Comparison of ENCODE assay signal across 36 cellular contexts in the genomic region with DNA sequence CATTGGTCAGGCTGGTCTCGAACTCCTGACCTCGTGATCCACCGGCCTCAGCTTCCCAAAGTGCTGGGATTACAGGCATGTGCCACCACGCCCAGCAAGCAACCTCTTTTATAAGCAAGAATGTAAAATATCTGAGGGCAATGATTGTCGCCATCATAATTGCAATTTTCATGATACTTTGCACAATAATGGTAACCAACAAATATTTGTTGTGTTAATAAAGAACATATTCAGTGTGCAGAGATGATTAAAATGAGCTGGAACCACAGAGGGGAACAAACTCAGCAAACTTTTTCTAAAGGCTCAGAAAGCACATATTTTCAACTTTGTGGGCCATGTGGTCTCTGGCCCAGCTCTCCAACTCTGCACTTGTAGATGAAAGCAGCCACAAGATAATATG.
"Had no signal": no experiment of that assay in that cellular context is flagged by ENCODE, and none has a peak within 500 bp of the region (broad histone marks: within the 10 kb centered on the region; RNA-seq: fewer than 3 reads in every experiment).

No MANE protein-coding gene starts in this region.

- H3K9me3 Mint-ChIP-seq: activated B cell treated with CpG ODN at 0.5 μM for 24 hours; activated CD4-positive, alpha-beta memory T cell treated with anti-CD3 and anti-CD28 coated beads, Interleukin-2, amount 10 ng/mL, durations not matched to agents 7 days and 5 days; activated CD4-positive, alpha-beta T cell treated with anti-CD3 and anti-CD28 coated beads, Interleukin-2, amount 10 ng/mL, durations not matched to agents 7 days and 5 days; activated naive CD4-positive, alpha-beta T cell treated with anti-CD3 and anti-CD28 coated beads, Interleukin-2, amount 10 ng/mL, durations not matched to agents 7 days and 5 days; activated naive CD4-positive, alpha-beta T cell treated with anti-CD3 and anti-CD28 coated beads, Interleukin-2, amount 50 U/mL, for 24 hours; activated T-cell treated with anti-CD3 and anti-CD28 coated beads, Interleukin-2, amount 50 U/mL, for 24 hours; activated T-helper 2 cell treated with anti-CD3 and anti-CD28 coated beads, Interferon-gamma antibody, Interleukin-2, Interleukin-4, amounts not matched to agents 10 μg/mL and 5 μg/mL and 100 μg/mL, durations not matched to agents 14 hours and 24 hours and 36 hours; T-helper 1 cell treated with Interleukin-12 subunit alpha and Interleukin-12 subunit beta and Interleukin-4 antibody, amounts not matched to agents 30 μg/mL and 1 μg/mL, for 36 hours; T-helper 2 cell treated with Interferon-gamma antibody and Interleukin-4, amounts not matched to agents 5 μg/mL and 100 μg/mL, for 36 hours had no signal

- H3K4me3 ChIP-seq: adrenal gland, body of pancreas, breast epithelium had no signal

- FAIRE-seq: astrocyte, TTC549 had no signal

- H3K4me1 Mint-ChIP-seq: activated B cell treated with CpG ODN at 0.5 μM for 24 hours; activated CD4-positive, alpha-beta memory T cell treated with anti-CD3 and anti-CD28 coated beads, Interleukin-2, amount 10 ng/mL, durations not matched to agents 7 days and 5 days; activated CD4-positive, alpha-beta T cell treated with anti-CD3 and anti-CD28 coated beads, Interleukin-2, amount 10 ng/mL, durations not matched to agents 7 days and 5 days; activated CD8-positive, alpha-beta memory T cell treated with anti-CD3 and anti-CD28 coated beads, Interleukin-2, amount 10 ng/mL, durations not matched to agents 7 days and 5 days; activated naive CD4-positive, alpha-beta T cell treated with anti-CD3 and anti-CD28 coated beads, Interleukin-2, amount 10 ng/mL, durations not matched to agents 7 days and 5 days; activated naive CD4-positive, alpha-beta T cell treated with anti-CD3 and anti-CD28 coated beads, Interleukin-2, amount 50 U/mL, for 24 hours; activated naive CD8-positive, alpha-beta T cell treated with anti-CD3 and anti-CD28 coated beads, Interleukin-2, amount 10 ng/mL, durations not matched to agents 7 days and 5 days had no signal

- DNase-seq: activated B cell treated with CpG ODN at 0.5 μM for 24 hours; activated CD4-positive, alpha-beta memory T cell treated with anti-CD3 and anti-CD28 coated beads, Interleukin-2, amount 10 ng/mL, durations not matched to agents 7 days and 5 days; activated CD4-positive, alpha-beta T cell treated with anti-CD3 and anti-CD28 coated beads for 48 hours; activated CD4-positive, alpha-beta T cell treated with anti-CD3 and anti-CD28 coated beads, Interleukin-2, amount 10 ng/mL, durations not matched to agents 7 days and 5 days; activated CD4-positive, alpha-beta T cell treated with anti-CD3 and anti-CD28 coated beads, Interleukin-2, amount 50 U/mL, for 48 hours; activated CD4-positive, CD25-positive, alpha-beta regulatory T cell treated with anti-CD3 and anti-CD28 coated beads, Interleukin-2, amount 50 U/mL, for 72 hours; activated CD8-positive, alpha-beta memory T cell treated with anti-CD3 and anti-CD28 coated beads for 24 hours; activated CD8-positive, alpha-beta memory T cell treated with anti-CD3 and anti-CD28 coated beads, Interleukin-2, amount 50 U/mL, for 48 hours; activated CD8-positive, alpha-beta T cell treated with anti-CD3 and anti-CD28 coated beads, Interleukin-2, amount 10 ng/mL, durations not matched to agents 7 days and 5 days; activated effector memory CD4-positive, alpha-beta T cell treated with Interleukin-2 at 50 U/mL for 16 hours; activated gamma-delta T cell; activated naive CD4-positive, alpha-beta T cell treated with anti-CD3 and anti-CD28 coated beads, Interleukin-2, amount 10 ng/mL, durations not matched to agents 7 days and 5 days; activated naive CD4-positive, alpha-beta T cell treated with Interleukin-2 at 50 U/mL for 16 hours; activated naive CD8-positive, alpha-beta T cell treated with anti-CD3 and anti-CD28 coated beads, Interleukin-2, amount 10 ng/mL, durations not matched to agents 7 days and 5 days; activated T-cell treated with anti-CD3 and anti-CD28 coated beads, Interleukin-2, amount 50 U/mL, for 24 hours; activated T-cell treated with anti-CD3 and anti-CD28 coated beads, Interleukin-2, amount 50 U/mL, for 48 hours; adrenal gland; amniotic stem cell; aorta; body of pancreas; brain microvascular endothelial cell; central memory CD4-positive, alpha-beta T cell; SW 1271; T-helper 1 cell; T-helper 2 cell; T-helper 9 cell had no signal

- H3K27me3 ChIP-seq: adrenal gland, body of pancreas, brain microvascular endothelial cell, breast epithelium had no signal

- H3K27me3 Mint-ChIP-seq: activated B cell treated with CpG ODN at 0.5 μM for 24 hours; activated CD4-positive, alpha-beta T cell treated with anti-CD3 and anti-CD28 coated beads, Interleukin-2, amount 10 ng/mL, durations not matched to agents 7 days and 5 days; activated naive CD4-positive, alpha-beta T cell treated with anti-CD3 and anti-CD28 coated beads, Interleukin-2, amount 10 ng/mL, durations not matched to agents 7 days and 5 days; activated naive CD4-positive, alpha-beta T cell treated with anti-CD3 and anti-CD28 coated beads, Interleukin-2, amount 50 U/mL, for 24 hours; activated naive CD8-positive, alpha-beta T cell; activated T-cell treated with anti-CD3 and anti-CD28 coated beads, Interleukin-2, amount 50 U/mL, for 24 hours had no signal

- H3K27ac ChIP-seq: adrenal gland, body of pancreas, brain microvascular endothelial cell, breast epithelium, VCaP had no signal

- H3K27ac Mint-ChIP-seq: activated B cell treated with CpG ODN at 0.5 μM for 24 hours; activated CD4-positive, alpha-beta memory T cell treated with anti-CD3 and anti-CD28 coated beads, Interleukin-2, amount 10 ng/mL, durations not matched to agents 7 days and 5 days; activated CD4-positive, alpha-beta T cell treated with anti-CD3 and anti-CD28 coated beads, Interleukin-2, amount 10 ng/mL, durations not matched to agents 7 days and 5 days; activated CD8-positive, alpha-beta memory T cell treated with anti-CD3 and anti-CD28 coated beads, Interleukin-2, amount 10 ng/mL, durations not matched to agents 7 days and 5 days; activated CD8-positive, alpha-beta T cell treated with anti-CD3 and anti-CD28 coated beads, Interleukin-2, amount 10 ng/mL, durations not matched to agents 7 days and 5 days; activated naive CD4-positive, alpha-beta T cell treated with anti-CD3 and anti-CD28 coated beads, Interleukin-2, amount 10 ng/mL, durations not matched to agents 7 days and 5 days; activated naive CD4-positive, alpha-beta T cell treated with anti-CD3 and anti-CD28 coated beads, Interleukin-2, amount 50 U/mL, for 24 hours; activated naive CD8-positive, alpha-beta T cell; activated naive CD8-positive, alpha-beta T cell treated with anti-CD3 and anti-CD28 coated beads, Interleukin-2, amount 10 ng/mL, durations not matched to agents 7 days and 5 days; activated T-cell treated with anti-CD3 and anti-CD28 coated beads, Interleukin-2, amount 50 U/mL, for 24 hours; activated T-helper 2 cell treated with anti-CD3 and anti-CD28 coated beads, Interferon-gamma antibody, Interleukin-2, Interleukin-4, amounts not matched to agents 10 μg/mL and 5 μg/mL and 100 μg/mL, durations not matched to agents 14 hours and 24 hours and 36 hours; T-helper 1 cell treated with Interleukin-12 subunit alpha and Interleukin-12 subunit beta and Interleukin-4 antibody, amounts not matched to agents 30 μg/mL and 1 μg/mL, for 36 hours; T-helper 2 cell treated with Interferon-gamma antibody and Interleukin-4, amounts not matched to agents 5 μg/mL and 100 μg/mL, for 36 hours had no signal

- H3K4me1 ChIP-seq: body of pancreas, breast epithelium had no signal

- H3K36me3 ChIP-seq: adrenal gland, brain microvascular endothelial cell, breast epithelium had no signal

- H3K9me3 ChIP-seq: adrenal gland, body of pancreas, breast epithelium had no signal

- H3K4me3 Mint-ChIP-seq: activated B cell treated with CpG ODN at 0.5 μM for 24 hours; activated CD4-positive, alpha-beta memory T cell treated with anti-CD3 and anti-CD28 coated beads, Interleukin-2, amount 10 ng/mL, durations not matched to agents 7 days and 5 days; activated CD4-positive, alpha-beta T cell treated with anti-CD3 and anti-CD28 coated beads, Interleukin-2, amount 10 ng/mL, durations not matched to agents 7 days and 5 days; activated CD8-positive, alpha-beta memory T cell treated with anti-CD3 and anti-CD28 coated beads, Interleukin-2, amount 10 ng/mL, durations not matched to agents 7 days and 5 days; activated CD8-positive, alpha-beta T cell treated with anti-CD3 and anti-CD28 coated beads, Interleukin-2, amount 10 ng/mL, durations not matched to agents 7 days and 5 days; activated naive CD4-positive, alpha-beta T cell treated with anti-CD3 and anti-CD28 coated beads, Interleukin-2, amount 10 ng/mL, durations not matched to agents 7 days and 5 days; activated naive CD4-positive, alpha-beta T cell treated with anti-CD3 and anti-CD28 coated beads, Interleukin-2, amount 50 U/mL, for 24 hours; activated naive CD8-positive, alpha-beta T cell; activated naive CD8-positive, alpha-beta T cell treated with anti-CD3 and anti-CD28 coated beads, Interleukin-2, amount 10 ng/mL, durations not matched to agents 7 days and 5 days; activated T-cell treated with anti-CD3 and anti-CD28 coated beads, Interleukin-2, amount 50 U/mL, for 24 hours; T-helper 1 cell treated with Interleukin-12 subunit alpha and Interleukin-12 subunit beta and Interleukin-4 antibody, amounts not matched to agents 30 μg/mL and 1 μg/mL, for 36 hours; T-helper 2 cell treated with Interferon-gamma antibody and Interleukin-4, amounts not matched to agents 5 μg/mL and 100 μg/mL, for 36 hours had no signal

- H3K36me3 Mint-ChIP-seq: activated CD8-positive, alpha-beta memory T cell treated with anti-CD3 and anti-CD28 coated beads, Interleukin-2, amount 10 ng/mL, durations not matched to agents 7 days and 5 days; activated naive CD4-positive, alpha-beta T cell treated with anti-CD3 and anti-CD28 coated beads, Interleukin-2, amount 10 ng/mL, durations not matched to agents 7 days and 5 days; activated naive CD4-positive, alpha-beta T cell treated with anti-CD3 and anti-CD28 coated beads, Interleukin-2, amount 50 U/mL, for 24 hours; activated naive CD8-positive, alpha-beta T cell; activated naive CD8-positive, alpha-beta T cell treated with anti-CD3 and anti-CD28 coated beads, Interleukin-2, amount 10 ng/mL, durations not matched to agents 7 days and 5 days had no signal

- ATAC-seq: activated CD8-positive, alpha-beta memory T cell treated with anti-CD3 and anti-CD28 coated beads, Interleukin-2, amount 10 ng/mL, durations not matched to agents 7 days and 5 days; activated CD8-positive, alpha-beta T cell treated with anti-CD3 and anti-CD28 coated beads, Interleukin-2, amount 10 ng/mL, durations not matched to agents 7 days and 5 days; body of pancreas had no signal
